ENCODE assay signal across 15 cellular contexts in the genomic region with DNA sequence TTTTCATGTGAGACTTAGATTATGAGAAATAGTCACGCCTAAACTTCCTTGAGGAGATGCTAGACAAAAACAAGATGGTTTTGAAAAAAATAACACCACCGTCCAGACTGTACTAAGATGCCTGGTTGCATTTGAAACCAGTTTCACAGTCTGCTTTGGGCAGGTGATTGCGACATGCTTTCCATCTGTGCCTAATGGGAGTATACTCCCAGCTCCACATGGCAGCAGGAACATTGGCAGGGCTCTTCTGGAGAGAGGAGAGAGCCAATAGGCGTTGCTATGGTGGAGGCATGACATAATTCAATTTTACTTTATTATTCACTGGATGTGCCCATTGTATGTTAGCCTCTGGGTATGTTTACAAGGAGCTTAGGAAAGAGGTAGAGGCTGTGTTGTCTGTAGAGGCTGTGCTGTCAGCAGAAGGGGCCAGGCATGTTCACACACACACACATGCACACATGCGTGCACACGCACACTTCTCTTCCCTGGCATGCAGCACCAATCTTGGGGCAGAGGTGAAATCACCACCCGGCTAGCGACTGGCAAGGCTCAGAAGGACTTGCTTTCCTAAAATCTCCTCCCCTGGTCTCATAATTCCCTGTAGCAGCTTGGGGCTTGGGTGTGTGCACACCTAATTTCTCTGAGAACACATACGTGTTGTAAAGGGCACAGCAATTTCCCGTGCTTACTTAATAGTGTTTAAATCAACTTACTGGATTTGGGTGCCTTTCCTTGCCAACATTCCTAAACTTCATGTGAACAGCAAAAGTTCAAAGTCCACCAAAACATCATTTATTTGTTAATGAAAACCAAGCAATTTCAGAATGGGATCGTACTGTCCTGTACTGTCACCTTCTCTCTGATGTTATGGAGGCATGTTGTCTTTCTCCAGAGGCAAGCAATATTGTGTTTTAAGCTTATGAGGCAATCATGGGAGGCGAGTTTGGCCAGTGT.
DNase-seq lines count a peak whose midpoint lies in the region; ATAC-seq, FAIRE-seq and TF ChIP-seq lines count a peak whose summit lies in the region.
"Had no signal": no experiment of that assay in that cellular context is flagged by ENCODE, and none has a peak within 500 bp of the region (broad histone marks: within the 10 kb centered on the region; RNA-seq: fewer than 3 reads in every experiment).

No MANE protein-coding gene starts in this region.

- H2AK5ac ChIP-seq in H1 (ENCODE audit: low read depth, low read length) = no peak overlapping the region

- CTCF ChIA-PET in H1 (lab: Charles Lee; ENCODE audit: partially characterized antibody) = interaction anchor here (0.6 to 1.8 kb wide), 3 partner anchors 8 to 416 kb away, joined by 3 to 4 read pairs (median 3); no protein-coding TSS in a partner anchor

- H4K20me1 ChIP-seq in H1 (replicated peaks in 1 of 2; ENCODE audit: control insufficient read depth in 1 of 2, insufficient read depth in 2 of 2, low read length in 2 of 2) = peaks cover 2 to 5% of the 10 kb centered on the region in 2 experiments

- peak; percentile 71 for DNase-seq in AG08395 (ENCODE audit: low spot score)
- DNase-seq in H1 (ENCODE audit: low read depth in 1 of 2, low spot score in 2 of 2) = no peak
- peak; percentile 57 to 80 (median 71) for DNase-seq in right lobe of liver
- DNase-seq in NCI-H2107 treated with DMSO at 0.1 percent for 48 hours (lab: John Stamatoyannopoulos, UW; ENCODE audit: unreplicated experiment) = no peak
- DNase-seq in natural killer cell = no peak
- DNase-seq in COR-L47 (lab: John Stamatoyannopoulos, UW) = no peak
- DNase-seq: activated CD4-positive, alpha-beta T cell treated with anti-CD3 and anti-CD28 coated beads for 4 hours; activated naive CD4-positive, alpha-beta T cell treated with anti-CD3 and anti-CD28 coated beads for 36 hours; NCI-H2107; stimulated activated CD4-positive, alpha-beta T cell treated with anti-CD3 and anti-CD28 coated beads, Interleukin-1b, Interleukin-23, amount 100 ng/mL, for 48 hours; testis had no signal

- H4K5ac ChIP-seq in H1 (ENCODE audit: insufficient read length, low read depth, low read length) = no peak overlapping the region

- no peak overlapping the region for H3K27ac Mint-ChIP-seq in natural killer cell
- H3K27ac Mint-ChIP-seq: activated naive CD4-positive, alpha-beta T cell treated with anti-CD3 and anti-CD28 coated beads for 36 hours; natural killer cell treated with Interleukin-12 subunit alpha and Interleukin-12 subunit beta and Interleukin-15 and Interleukin-18, amount 100 ng/mL, for 72 hours had no signal

- H2BK5ac ChIP-seq in H1 (ENCODE audit: low read depth, low read length) = no peak overlapping the region

- H3K9me3 Mint-ChIP-seq in natural killer cell = no peaks in the 10 kb centered on the region
- H3K9me3 Mint-ChIP-seq: activated naive CD4-positive, alpha-beta T cell treated with anti-CD3 and anti-CD28 coated beads for 36 hours; natural killer cell treated with Interleukin-12 subunit alpha and Interleukin-12 subunit beta and Interleukin-15 and Interleukin-18, amount 100 ng/mL, for 72 hours had no signal

- no peak overlapping the region for H2BK12ac ChIP-seq in H1 (ENCODE audit: low read depth, low read length)

- no peaks in the 10 kb centered on the region for H3K23me2 ChIP-seq in H1 (ENCODE audit: low read depth, low read length)

- no peak overlapping the region for H3K23ac ChIP-seq in H1 (ENCODE audit: insufficient read length)

- H3K14ac ChIP-seq in H1 (ENCODE audit: insufficient read length) = no peak overlapping the region

- 91% methylated on average over 12 of the region's 12 CpGs; no CpG with 5 or more reads in 1 of the 2 experiments for WGBS in H1 (ENCODE audit: extremely low coverage in 1 of 2, insufficient coverage in 1 of 2, insufficient read length in 1 of 2, insufficient replicate concordance in 2 of 2, low coverage in 1 of 2, low lambda C conversion rate in 2 of 2, missing lambda C conversion rate in 1 of 2), 2 experiments
- 28% methylated on average over 12 of the region's 12 CpGs for WGBS in right lobe of liver (ENCODE audit: insufficient coverage, low coverage, low lambda C conversion rate, missing lambda C conversion rate)

- H4K8ac ChIP-seq in H1 (ENCODE audit: extremely low read depth, insufficient read depth, low read length) = no peak overlapping the region

- H3K27me3 ChIP-seq in H1 (replicated peaks in 1 of 4; ENCODE audit: control insufficient read depth in 3 of 4, extremely low read depth in 1 of 4, insufficient read depth in 3 of 4, low read length in 3 of 4) (no peaks in the 10 kb centered on the region), right lobe of liver (no peaks in the 10 kb centered on the region)
- H3K27me3 ChIP-seq: BLaER1 treated with 17β-estradiol and CSF1 and Interleukin-3, amounts not matched to agents 10 nM and 100 nM; testis had no signal

- H2BK15ac ChIP-seq in H1 (ENCODE audit: low read length) = no peak overlapping the region

- H2BK120ac ChIP-seq in H1 (replicated peaks; ENCODE audit: low read depth, low read length) = no peak overlapping the region

- H3K4me1 ChIP-seq in H1 (replicated peaks in 1 of 4; ENCODE audit: control insufficient read depth in 3 of 4, insufficient read depth in 4 of 4, low read length in 3 of 4) (peaks cover 0 to 13% (median 6%) of the 10 kb centered on the region in 4 experiments; a peak in 3 of 7 replicates), right lobe of liver (peaks cover 0 to 34% (median 18%) of the 10 kb centered on the region in 4 donors)
- H3K4me1 ChIP-seq: testis had no signal

- peaks cover 8% of the 10 kb centered on the region; the same call in 1 of the 2 replicates for H3K79me1 ChIP-seq in H1 (ENCODE audit: low read depth, low read length)

- H3K4me3 Mint-ChIP-seq in natural killer cell = no peak overlapping the region
- H3K4me3 Mint-ChIP-seq: activated naive CD4-positive, alpha-beta T cell treated with anti-CD3 and anti-CD28 coated beads for 36 hours; natural killer cell treated with Interleukin-12 subunit alpha and Interleukin-12 subunit beta and Interleukin-15 and Interleukin-18, amount 100 ng/mL, for 72 hours had no signal

- H3K4me2 ChIP-seq in H1 (ENCODE audit: insufficient read depth in 1 of 2, low read depth in 2 of 2, low read length in 2 of 2) = no peak overlapping the region

- peak; percentile 13 for FAIRE-seq in H1 (lab: Jason Lieb, UNC)

- no peaks in the 10 kb centered on the region for H3K36me3 Mint-ChIP-seq in natural killer cell
- H3K36me3 Mint-ChIP-seq: natural killer cell treated with Interleukin-12 subunit alpha and Interleukin-12 subunit beta and Interleukin-15 and Interleukin-18, amount 100 ng/mL, for 72 hours had no signal

- H3K4me1 Mint-ChIP-seq in natural killer cell = no peaks in the 10 kb centered on the region

- H2BK20ac ChIP-seq in H1 (ENCODE audit: low read length) = no peak overlapping the region

- H3K4me3 ChIP-seq in H1 (ENCODE audit: extremely low read depth in 1 of 4, insufficient read depth in 2 of 4, low read depth in 3 of 4, low read length in 4 of 4) = no peak overlapping the region
- no peak overlapping the region for H3K4me3 ChIP-seq in right lobe of liver
- H3K4me3 ChIP-seq: BLaER1 treated with 17β-estradiol and CSF1 and Interleukin-3, amounts not matched to agents 10 nM and 100 nM; testis had no signal

- no peak overlapping the region for H4K91ac ChIP-seq in H1 (replicated peaks; ENCODE audit: insufficient read length, low read length)

- no peaks in the 10 kb centered on the region for H3K36me3 ChIP-seq in H1 (ENCODE audit: control insufficient read depth in 2 of 4, insufficient read depth in 4 of 4, low read length in 3 of 4)
- H3K36me3 ChIP-seq in right lobe of liver = no peaks in the 10 kb centered on the region

- intact Hi-C loops in right lobe of liver (cut with DNase I) = no loop called here
- intact Hi-C loops in natural killer cell (cut with micrococcal nuclease) = no loop called here

- TF ChIP-seq POLR2A in H1 (IDR thresholded peaks at IDR 0.05; ENCODE audit: control extremely low read depth in 1 of 2, low read depth in 2 of 2, low read length in 2 of 2) (no peak; a peak in 1 of 3 replicates), right lobe of liver (IDR thresholded peaks at IDR 0.05) (no peak)

- no peak overlapping the region for H3K18ac ChIP-seq in H1 (ENCODE audit: extremely low read depth, low read length)

- ATAC-seq in right lobe of liver (peak; percentile 59 to 82 (median 76)), GM19023 (IDR thresholded peaks at IDR 0.05; ENCODE audit: unreplicated experiment) (no peak), natural killer cell (no peak)
- ATAC-seq: natural killer cell treated with Interleukin-12 subunit alpha and Interleukin-12 subunit beta and Interleukin-15 and Interleukin-18, amount 100 ng/mL, for 72 hours had no signal

- POLR2A ChIA-PET in H1 (lab: Charles Lee; ENCODE audit: partially characterized antibody) = no interaction called here

- no peak overlapping the region for H3K56ac ChIP-seq in H1 (replicated peaks; ENCODE audit: insufficient read length, low read depth, low read length)

- TF ChIP-seq CTCF in H1 (IDR thresholded peaks at IDR 0.05; ENCODE audit: control extremely low read depth in 1 of 3, insufficient read depth in 1 of 3, low read depth in 1 of 3, low read length in 3 of 3) (no peak), right lobe of liver (IDR thresholded peaks at IDR 0.05) (no peak), natural killer cell (IDR thresholded peaks at IDR 0.05) (no peak)

- TF ChIP-seq EP300 in Ishikawa (IDR thresholded peaks at IDR 0.05; ENCODE audit: borderline replicate concordance) = no peak
- no peak for TF ChIP-seq EP300 in H1 (IDR thresholded peaks at IDR 0.05; ENCODE audit: borderline replicate concordance in 1 of 2, low read depth in 2 of 2, low read length in 2 of 2)

- H3K9me3 ChIP-seq in H1 (ENCODE audit: insufficient read depth in 2 of 2, low read depth in 1 of 2, low read length in 1 of 2) = no peaks in the 10 kb centered on the region
- no peaks in the 10 kb centered on the region for H3K9me3 ChIP-seq in right lobe of liver
- H3K9me3 ChIP-seq: BLaER1 treated with 17β-estradiol and CSF1 and Interleukin-3, amounts not matched to agents 10 nM and 100 nM; testis had no signal

- H3K79me2 ChIP-seq in H1 (ENCODE audit: control insufficient read depth in 1 of 2, insufficient read depth in 2 of 2, low read length in 2 of 2) = peaks cover 0 to 84% of the 10 kb centered on the region in 2 experiments; a peak in 3 of 4 replicates

- no peak overlapping the region for H2AFZ ChIP-seq in H1 (ENCODE audit: low read length)

- H3K27ac ChIP-seq in H1 (ENCODE audit: low read depth, low read length) (no peak overlapping the region), right lobe of liver (peak overlapping the region; percentile 80 to 92 (median 84))
- H3K27ac ChIP-seq: BLaER1 treated with 17β-estradiol and CSF1 and Interleukin-3, amounts not matched to agents 10 nM and 100 nM; testis had no signal

- no peak overlapping the region for H3K9ac ChIP-seq in H1 (replicated peaks in 1 of 4; ENCODE audit: extremely low read depth in 1 of 4, low read depth in 3 of 4, low read length in 3 of 4)
- H3K9ac ChIP-seq: BLaER1 treated with 17β-estradiol and CSF1 and Interleukin-3, amounts not matched to agents 10 nM and 100 nM had no signal

- no peak for TF ChIP-seq RAD21 in Ishikawa (IDR thresholded peaks at IDR 0.05; ENCODE audit: low read depth)
- no peak for TF ChIP-seq RAD21 in H1 (IDR thresholded peaks at IDR 0.05 in 1 of 2, conservative IDR thresholded peaks at IDR 0.05 in 1 of 2; ENCODE audit: low read depth in 2 of 2, low read length in 2 of 2)

- no peak overlapping the region for H3K4ac ChIP-seq in H1 (replicated peaks; ENCODE audit: insufficient read length, low read depth, low read length)

- H3K27me3 Mint-ChIP-seq in natural killer cell (ENCODE audit: low read depth in 2 of 2) = peaks cover 5 to 32% of the 10 kb centered on the region in 2 donors

Comparison
In these comparisons a context has a peak if more than half of its experiments do, and no peak if none do; other contexts are left out.
1. DNase-seq: peak in AG08395 (single experiment) and right lobe of liver (3 of 3); none in H1 (0 of 2), NCI-H2107 treated with DMSO at 0.1 percent for 48 hours (single experiment), natural killer cell (single experiment) and COR-L47 (single experiment).
2. ATAC-seq: peak in right lobe of liver (4 of 4); none in GM19023 (single experiment) and natural killer cell (0 of 3).